Comparison of ENCODE assay signal across 13 cellular contexts in the genomic region with DNA sequence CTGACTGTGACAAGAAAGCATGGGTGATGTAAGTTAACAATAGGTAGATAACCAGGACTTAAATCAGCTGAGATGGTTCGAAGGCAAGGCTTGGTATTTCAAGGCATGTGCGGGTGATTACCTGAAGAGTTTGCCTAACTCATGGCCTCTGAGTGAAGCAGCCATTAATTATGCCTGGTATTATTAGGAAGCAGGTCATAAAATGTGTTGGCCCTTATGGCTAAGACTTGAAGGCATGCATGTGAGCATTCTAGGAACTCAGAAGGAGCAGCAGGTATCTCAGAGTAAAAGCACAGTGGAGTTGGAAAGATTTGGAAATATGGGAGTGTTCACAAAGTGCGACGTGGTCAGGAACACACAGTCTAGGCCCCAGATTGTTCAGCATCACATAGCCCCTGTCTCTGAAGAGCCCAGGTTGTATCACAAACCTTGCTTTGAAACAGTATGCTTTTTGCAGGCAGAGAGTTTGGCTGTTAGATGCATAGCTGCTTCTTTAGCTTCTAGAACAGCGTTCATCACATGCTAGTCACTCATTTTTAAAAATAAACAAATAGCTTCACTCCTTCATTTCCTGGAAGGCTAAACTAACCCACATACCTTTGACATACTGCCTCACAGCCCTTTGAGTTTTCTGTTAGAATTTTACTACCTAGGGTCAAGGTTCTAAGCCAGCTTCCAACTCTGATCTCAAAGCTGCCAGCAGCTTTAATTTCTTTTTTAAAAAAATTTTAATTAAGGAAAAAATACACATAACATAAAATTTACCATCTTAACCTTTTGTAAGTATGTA. TPM values are rescaled to one million over a fixed set of nuclear protein-coding genes. Genes with fewer than 3 reads are reported as not detected.
DNase-seq lines count a peak whose midpoint lies in the region; ATAC-seq and TF ChIP-seq lines count a peak whose summit lies in the region.
"Had no signal": no experiment of that assay in that cellular context is flagged by ENCODE, and none has a peak within 500 bp of the region (broad histone marks: within the 10 kb centered on the region; RNA-seq: fewer than 3 reads in every experiment).

No MANE protein-coding gene starts in this region.

- H3K27ac Mint-ChIP-seq in CD4-positive, alpha-beta T cell: peak overlapping the region; percentile 45
- no peak overlapping the region for H3K27ac Mint-ChIP-seq in brain

- no peaks in the 10 kb centered on the region for H3K9me3 Mint-ChIP-seq in CD4-positive, alpha-beta T cell
- H3K9me3 Mint-ChIP-seq in brain: no peaks in the 10 kb centered on the region
- H3K9me3 Mint-ChIP-seq: central memory CD8-positive, alpha-beta T cell had no signal

- intact Hi-C loops in CD4-positive, alpha-beta T cell (cut with DNase I, micrococcal nuclease): loop anchor here in 1 of 2 experiments (5.0 to 10.0 kb wide), 3 partner anchors 80 to 828 kb away; a partner anchor contains a TSS
- intact Hi-C loops in lower lobe of right lung (cut with DNase I): no loop called here
- intact Hi-C loops in head of caudate nucleus (cut with DNase I): no loop called here

- H3K4me1 Mint-ChIP-seq in CD4-positive, alpha-beta T cell (ENCODE audit: low read depth): peaks cover 22% of the 10 kb centered on the region
- H3K4me1 Mint-ChIP-seq in brain: peaks cover 24% of the 10 kb centered on the region

- peak overlapping the region; percentile 84 for H3K4me3 Mint-ChIP-seq in CD4-positive, alpha-beta T cell
- H3K4me3 Mint-ChIP-seq in brain: peak overlapping the region in 4 of 5 experiments; percentile 82 to 91 (median 84)

- POLR2A ChIA-PET in CD4-positive, alpha-beta T cell (lab: Charles Lee): no interaction called here
- POLR2A ChIA-PET in HEK293 (lab: Yijun Ruan, JAX): no interaction called here

- H3K27me3 Mint-ChIP-seq in CD4-positive, alpha-beta T cell: no peaks in the 10 kb centered on the region
- H3K27me3 Mint-ChIP-seq in brain: peaks cover 12% of the 10 kb centered on the region
- H3K27me3 Mint-ChIP-seq: central memory CD8-positive, alpha-beta T cell had no signal

- CTCF ChIA-PET in CD4-positive, alpha-beta T cell (lab: Charles Lee): no interaction called here
- CTCF ChIA-PET in HEK293 (lab: Yijun Ruan, JAX): interaction anchor here (1.5 kb wide), 1 partner anchor 14 kb away, joined by 6 read pairs; no protein-coding TSS in a partner anchor

- H3K36me3 Mint-ChIP-seq in CD4-positive, alpha-beta T cell (ENCODE audit: low read depth): peaks cover 40% of the 10 kb centered on the region
- H3K36me3 Mint-ChIP-seq in brain: peaks cover 5% of the 10 kb centered on the region

- H3K4me3 ChIP-seq in HEK293 (ENCODE audit: low read depth, low read length): no peak overlapping the region
- H3K4me3 ChIP-seq in lower lobe of right lung: peak overlapping the region; percentile 94

- no peak for DNase-seq in CD4-positive, alpha-beta T cell
- DNase-seq in lower lobe of right lung: no peak
- no peak for DNase-seq in SKM-1 treated with dmso at 0.1 percent for 144 hours (lab: John Stamatoyannopoulos, UW; ENCODE audit: unreplicated experiment)
- no peak for DNase-seq in head of caudate nucleus
- no peak for DNase-seq in omental fat pad (ENCODE audit: low spot score)
- DNase-seq: activated CD8-positive, alpha-beta memory T cell treated with anti-CD3 and anti-CD28 coated beads, Interleukin-2, amount 50 U/mL, for 4 hours; midbrain; MV-4-11; NCI-H524 treated with DMSO at 0.1 percent for 48 hours had no signal

- no peak for ATAC-seq in CD4-positive, alpha-beta T cell (ENCODE audit: poor library complexity)
- ATAC-seq in lower lobe of right lung: no peak
- no peak for ATAC-seq in GM21528 (IDR thresholded peaks at IDR 0.05; ENCODE audit: low FRiP score, unreplicated experiment)
- no peak for ATAC-seq in omental fat pad (ENCODE audit: low FRiP score)

- H3K27me3 ChIP-seq in CD4-positive, alpha-beta T cell (ENCODE audit: control insufficient read depth, insufficient read depth, low read length): no peaks in the 10 kb centered on the region
- no peaks in the 10 kb centered on the region for H3K27me3 ChIP-seq in lower lobe of right lung (ENCODE audit: low read depth)

- peaks cover 27 to 35% of the 10 kb centered on the region in 2 experiments for H3K36me3 ChIP-seq in HEK293 (ENCODE audit: control insufficient read depth in 2 of 2, insufficient read depth in 1 of 2, low read length in 2 of 2)
- H3K36me3 ChIP-seq in lower lobe of right lung: peaks cover 31% of the 10 kb centered on the region

- no peaks in the 10 kb centered on the region for H3K4me1 ChIP-seq in HEK293 (ENCODE audit: control insufficient read depth, insufficient read depth, low read length)
- peaks cover 23% of the 10 kb centered on the region for H3K4me1 ChIP-seq in lower lobe of right lung

- no peak overlapping the region for H3K27ac ChIP-seq in CD4-positive, alpha-beta T cell (ENCODE audit: low read depth, low read length)
- no peak overlapping the region for H3K27ac ChIP-seq in HEK293 (ENCODE audit: extremely low read depth, low read depth, low read length)
- no peak overlapping the region for H3K27ac ChIP-seq in lower lobe of right lung

- no peak for TF ChIP-seq CTCF in CD4-positive, alpha-beta T cell (IDR thresholded peaks at IDR 0.05)
- TF ChIP-seq CTCF in HEK293 (tag by site-specific recombination; IDR thresholded peaks at IDR 0.05) (no peak), brain (conservative IDR thresholded peaks at IDR 0.05) (no peak), lower lobe of right lung (IDR thresholded peaks at IDR 0.05) (no peak), omental fat pad (IDR thresholded peaks at IDR 0.05) (no peak)

- no peaks in the 10 kb centered on the region for H3K9me3 ChIP-seq in CD4-positive, alpha-beta T cell (ENCODE audit: control insufficient read depth, low read length)
- no peaks in the 10 kb centered on the region for H3K9me3 ChIP-seq in HEK293 (ENCODE audit: control insufficient read depth, insufficient read depth, low read depth, low read length)
- no peaks in the 10 kb centered on the region for H3K9me3 ChIP-seq in lower lobe of right lung

TF ChIP-seq in HEK293, 187 proteins besides CTCF, POLR2A, EP300 and RAD21 (continues in another document):
- TF ChIP-seq ZNF416 (tag by site-specific recombination; IDR thresholded peaks at IDR 0.05) (no peak), ZNF600 (tag by site-specific recombination; IDR thresholded peaks at IDR 0.05) (no peak), ZBTB17 (tag by site-specific recombination; IDR thresholded peaks at IDR 0.05) (peak; percentile 90), ZIC2 (tag by site-specific recombination; IDR thresholded peaks at IDR 0.05) (no peak), ZNF221 (tag by site-specific recombination; IDR thresholded peaks at IDR 0.05; ENCODE audit: borderline replicate concordance) (no peak)
- TF ChIP-seq, protein P1, sequence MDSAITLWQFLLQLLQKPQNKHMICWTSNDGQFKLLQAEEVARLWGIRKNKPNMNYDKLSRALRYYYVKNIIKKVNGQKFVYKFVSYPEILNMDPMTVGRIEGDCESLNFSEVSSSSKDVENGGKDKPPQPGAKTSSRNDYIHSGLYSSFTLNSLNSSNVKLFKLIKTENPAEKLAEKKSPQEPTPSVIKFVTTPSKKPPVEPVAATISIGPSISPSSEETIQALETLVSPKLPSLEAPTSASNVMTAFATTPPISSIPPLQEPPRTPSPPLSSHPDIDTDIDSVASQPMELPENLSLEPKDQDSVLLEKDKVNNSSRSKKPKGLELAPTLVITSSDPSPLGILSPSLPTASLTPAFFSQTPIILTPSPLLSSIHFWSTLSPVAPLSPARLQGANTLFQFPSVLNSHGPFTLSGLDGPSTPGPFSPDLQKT (IDR thresholded peaks at IDR 0.05; ENCODE audit: borderline replicate concordance, low read depth, low read length): no peak
- TF ChIP-seq, protein P2, sequence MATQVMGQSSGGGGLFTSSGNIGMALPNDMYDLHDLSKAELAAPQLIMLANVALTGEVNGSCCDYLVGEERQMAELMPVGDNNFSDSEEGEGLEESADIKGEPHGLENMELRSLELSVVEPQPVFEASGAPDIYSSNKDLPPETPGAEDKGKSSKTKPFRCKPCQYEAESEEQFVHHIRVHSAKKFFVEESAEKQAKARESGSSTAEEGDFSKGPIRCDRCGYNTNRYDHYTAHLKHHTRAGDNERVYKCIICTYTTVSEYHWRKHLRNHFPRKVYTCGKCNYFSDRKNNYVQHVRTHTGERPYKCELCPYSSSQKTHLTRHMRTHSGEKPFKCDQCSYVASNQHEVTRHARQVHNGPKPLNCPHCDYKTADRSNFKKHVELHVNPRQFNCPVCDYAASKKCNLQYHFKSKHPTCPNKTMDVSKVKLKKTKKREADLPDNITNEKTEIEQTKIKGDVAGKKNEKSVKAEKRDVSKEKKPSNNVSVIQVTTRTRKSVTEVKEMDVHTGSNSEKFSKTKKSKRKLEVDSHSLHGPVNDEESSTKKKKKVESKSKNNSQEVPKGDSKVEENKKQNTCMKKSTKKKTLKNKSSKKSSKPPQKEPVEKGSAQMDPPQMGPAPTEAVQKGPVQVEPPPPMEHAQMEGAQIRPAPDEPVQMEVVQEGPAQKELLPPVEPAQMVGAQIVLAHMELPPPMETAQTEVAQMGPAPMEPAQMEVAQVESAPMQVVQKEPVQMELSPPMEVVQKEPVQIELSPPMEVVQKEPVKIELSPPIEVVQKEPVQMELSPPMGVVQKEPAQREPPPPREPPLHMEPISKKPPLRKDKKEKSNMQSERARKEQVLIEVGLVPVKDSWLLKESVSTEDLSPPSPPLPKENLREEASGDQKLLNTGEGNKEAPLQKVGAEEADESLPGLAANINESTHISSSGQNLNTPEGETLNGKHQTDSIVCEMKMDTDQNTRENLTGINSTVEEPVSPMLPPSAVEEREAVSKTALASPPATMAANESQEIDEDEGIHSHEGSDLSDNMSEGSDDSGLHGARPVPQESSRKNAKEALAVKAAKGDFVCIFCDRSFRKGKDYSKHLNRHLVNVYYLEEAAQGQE (tag by site-specific recombination; IDR thresholded peaks at IDR 0.05): no peak

RNA-seq across cellular contexts. Expression of a gene that starts 2.1 kb away (rescaled TPM):
- 10 to 100 TPM; 31.9 to 33.8 TPM for total RNA-seq in CD4-positive, alpha-beta T cell
- 33.4 TPM for polyA plus RNA-seq in brain (ENCODE audit: insufficient read depth, low read depth, low replicate concordance)
- 355 TPM for total RNA-seq in lower lobe of right lung
- 100 to 1,000 TPM in 3 of 4 donors, 10 to 100 TPM in 1; 94.2 to 204 (median 136) TPM for total RNA-seq in omental fat pad

RNA-seq across cellular contexts. Expression of a gene that starts 46.6 kb away (rescaled TPM):
- 10 to 100 TPM; 39.6 to 40.1 TPM for total RNA-seq in CD4-positive, alpha-beta T cell
- 156 TPM for polyA plus RNA-seq in brain (ENCODE audit: insufficient read depth, low read depth, low replicate concordance)
- 18.8 TPM for total RNA-seq in lower lobe of right lung
- 10 to 100 TPM in 3 of 4 donors, 1 to 10 TPM in 1; 7.8 to 22.1 (median 12.9) TPM for total RNA-seq in omental fat pad
